10 cellular contexts compared by ENCODE assay signal in genomic region chr3:148629006-148629405, GRCh38.
"Had no signal": no experiment of that assay in that cellular context is flagged by ENCODE, and none has a peak within 500 bp of the region (broad histone marks: within the 10 kb centered on the region; RNA-seq: fewer than 3 reads in every experiment).

No MANE protein-coding gene starts in this region.

- DNase-seq: GM23248, GOT3, H7, H9, HCEC 1CT, HFFc6 had no signal

- H3K27ac ChIP-seq: GM23248 had no signal

- ATAC-seq: GM23338, HCT116 had no signal

- H3K4me1 ChIP-seq: HAP-1 had no signal

- H3K36me3 ChIP-seq: HAP-1 had no signal

- H3K4me3 ChIP-seq: GM23248, GM23338, HAP-1 had no signal

- H2AFZ ChIP-seq: GM23248, GM23338 had no signal

- H3K4me2 ChIP-seq: GM23338 had no signal

- H3K9ac ChIP-seq: GM23248 had no signal

- FAIRE-seq: H1 had no signal

- H3K9me3 ChIP-seq: HAP-1 had no signal
